1 cellular context compared by ENCODE assay signal in the genomic region with DNA sequence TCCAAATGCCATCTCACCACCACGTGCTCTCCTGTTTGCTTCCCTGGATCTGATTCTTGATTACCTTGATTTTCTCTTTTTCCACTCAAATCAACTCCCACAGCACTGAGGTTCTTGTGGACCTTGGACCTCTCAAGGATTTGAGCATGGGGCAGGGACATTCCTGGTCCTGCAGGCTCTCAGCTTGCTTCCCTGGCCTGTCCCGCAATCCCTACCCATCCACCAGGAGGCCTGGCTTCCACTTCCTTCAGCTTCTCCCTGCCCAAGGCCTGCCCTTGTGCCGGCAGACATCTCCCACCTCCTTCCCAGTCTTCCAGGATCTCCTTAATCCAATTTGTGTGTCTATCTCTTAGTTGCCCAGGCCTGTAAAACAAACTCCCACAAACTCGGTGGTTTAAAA.
TF ChIP-seq lines count a peak whose summit lies in the region.

No MANE protein-coding gene starts in this region.

TF ChIP-seq in HepG2, 621 proteins besides CTCF, POLR2A, EP300 and RAD21:
- TF ChIP-seq HNF4A (CRISPR knock-in tag; IDR thresholded peaks at IDR 0.05) (peak; percentile 37; the same call in 1 of the 2 replicates), STAG1 (CRISPR knock-in tag; IDR thresholded peaks at IDR 0.05) (peak; percentile 12; the same call in 1 of the 2 replicates), ZNF607 (CRISPR knock-in tag; IDR thresholded peaks at IDR 0.05; ENCODE audit: borderline replicate concordance) (no peak), ZNF549 (CRISPR knock-in tag; IDR thresholded peaks at IDR 0.05) (peak; percentile 66; the same call in 1 of the 2 replicates), ZFX (CRISPR knock-in tag; IDR thresholded peaks at IDR 0.05; ENCODE audit: low read depth) (peak; percentile 27; the same call in 1 of the 2 replicates), ZBTB33 (CRISPR knock-in tag; IDR thresholded peaks at IDR 0.05) (peak; percentile 51), ELF3 (CRISPR knock-in tag; IDR thresholded peaks at IDR 0.05) (0 out of 2 replicates have a peak, but pooled peaks have one; percentile 19)
- TF ChIP-seq, protein P1, sequence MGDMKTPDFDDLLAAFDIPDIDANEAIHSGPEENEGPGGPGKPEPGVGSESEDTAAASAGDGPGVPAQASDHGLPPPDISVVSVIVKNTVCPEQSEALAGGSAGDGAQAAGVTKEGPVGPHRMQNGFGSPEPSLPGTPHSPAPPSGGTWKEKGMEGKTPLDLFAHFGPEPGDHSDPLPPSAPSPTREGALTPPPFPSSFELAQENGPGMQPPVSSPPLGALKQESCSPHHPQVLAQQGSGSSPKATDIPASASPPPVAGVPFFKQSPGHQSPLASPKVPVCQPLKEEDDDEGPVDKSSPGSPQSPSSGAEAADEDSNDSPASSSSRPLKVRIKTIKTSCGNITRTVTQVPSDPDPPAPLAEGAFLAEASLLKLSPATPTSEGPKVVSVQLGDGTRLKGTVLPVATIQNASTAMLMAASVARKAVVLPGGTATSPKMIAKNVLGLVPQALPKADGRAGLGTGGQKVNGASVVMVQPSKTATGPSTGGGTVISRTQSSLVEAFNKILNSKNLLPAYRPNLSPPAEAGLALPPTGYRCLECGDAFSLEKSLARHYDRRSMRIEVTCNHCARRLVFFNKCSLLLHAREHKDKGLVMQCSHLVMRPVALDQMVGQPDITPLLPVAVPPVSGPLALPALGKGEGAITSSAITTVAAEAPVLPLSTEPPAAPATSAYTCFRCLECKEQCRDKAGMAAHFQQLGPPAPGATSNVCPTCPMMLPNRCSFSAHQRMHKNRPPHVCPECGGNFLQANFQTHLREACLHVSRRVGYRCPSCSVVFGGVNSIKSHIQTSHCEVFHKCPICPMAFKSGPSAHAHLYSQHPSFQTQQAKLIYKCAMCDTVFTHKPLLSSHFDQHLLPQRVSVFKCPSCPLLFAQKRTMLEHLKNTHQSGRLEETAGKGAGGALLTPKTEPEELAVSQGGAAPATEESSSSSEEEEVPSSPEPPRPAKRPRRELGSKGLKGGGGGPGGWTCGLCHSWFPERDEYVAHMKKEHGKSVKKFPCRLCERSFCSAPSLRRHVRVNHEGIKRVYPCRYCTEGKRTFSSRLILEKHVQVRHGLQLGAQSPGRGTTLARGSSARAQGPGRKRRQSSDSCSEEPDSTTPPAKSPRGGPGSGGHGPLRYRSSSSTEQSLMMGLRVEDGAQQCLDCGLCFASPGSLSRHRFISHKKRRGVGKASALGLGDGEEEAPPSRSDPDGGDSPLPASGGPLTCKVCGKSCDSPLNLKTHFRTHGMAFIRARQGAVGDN (CRISPR knock-in tag; IDR thresholded peaks at IDR 0.05): 0 out of 2 replicates have a peak, but pooled peaks have one; percentile 16
- TF ChIP-seq, protein P2, sequence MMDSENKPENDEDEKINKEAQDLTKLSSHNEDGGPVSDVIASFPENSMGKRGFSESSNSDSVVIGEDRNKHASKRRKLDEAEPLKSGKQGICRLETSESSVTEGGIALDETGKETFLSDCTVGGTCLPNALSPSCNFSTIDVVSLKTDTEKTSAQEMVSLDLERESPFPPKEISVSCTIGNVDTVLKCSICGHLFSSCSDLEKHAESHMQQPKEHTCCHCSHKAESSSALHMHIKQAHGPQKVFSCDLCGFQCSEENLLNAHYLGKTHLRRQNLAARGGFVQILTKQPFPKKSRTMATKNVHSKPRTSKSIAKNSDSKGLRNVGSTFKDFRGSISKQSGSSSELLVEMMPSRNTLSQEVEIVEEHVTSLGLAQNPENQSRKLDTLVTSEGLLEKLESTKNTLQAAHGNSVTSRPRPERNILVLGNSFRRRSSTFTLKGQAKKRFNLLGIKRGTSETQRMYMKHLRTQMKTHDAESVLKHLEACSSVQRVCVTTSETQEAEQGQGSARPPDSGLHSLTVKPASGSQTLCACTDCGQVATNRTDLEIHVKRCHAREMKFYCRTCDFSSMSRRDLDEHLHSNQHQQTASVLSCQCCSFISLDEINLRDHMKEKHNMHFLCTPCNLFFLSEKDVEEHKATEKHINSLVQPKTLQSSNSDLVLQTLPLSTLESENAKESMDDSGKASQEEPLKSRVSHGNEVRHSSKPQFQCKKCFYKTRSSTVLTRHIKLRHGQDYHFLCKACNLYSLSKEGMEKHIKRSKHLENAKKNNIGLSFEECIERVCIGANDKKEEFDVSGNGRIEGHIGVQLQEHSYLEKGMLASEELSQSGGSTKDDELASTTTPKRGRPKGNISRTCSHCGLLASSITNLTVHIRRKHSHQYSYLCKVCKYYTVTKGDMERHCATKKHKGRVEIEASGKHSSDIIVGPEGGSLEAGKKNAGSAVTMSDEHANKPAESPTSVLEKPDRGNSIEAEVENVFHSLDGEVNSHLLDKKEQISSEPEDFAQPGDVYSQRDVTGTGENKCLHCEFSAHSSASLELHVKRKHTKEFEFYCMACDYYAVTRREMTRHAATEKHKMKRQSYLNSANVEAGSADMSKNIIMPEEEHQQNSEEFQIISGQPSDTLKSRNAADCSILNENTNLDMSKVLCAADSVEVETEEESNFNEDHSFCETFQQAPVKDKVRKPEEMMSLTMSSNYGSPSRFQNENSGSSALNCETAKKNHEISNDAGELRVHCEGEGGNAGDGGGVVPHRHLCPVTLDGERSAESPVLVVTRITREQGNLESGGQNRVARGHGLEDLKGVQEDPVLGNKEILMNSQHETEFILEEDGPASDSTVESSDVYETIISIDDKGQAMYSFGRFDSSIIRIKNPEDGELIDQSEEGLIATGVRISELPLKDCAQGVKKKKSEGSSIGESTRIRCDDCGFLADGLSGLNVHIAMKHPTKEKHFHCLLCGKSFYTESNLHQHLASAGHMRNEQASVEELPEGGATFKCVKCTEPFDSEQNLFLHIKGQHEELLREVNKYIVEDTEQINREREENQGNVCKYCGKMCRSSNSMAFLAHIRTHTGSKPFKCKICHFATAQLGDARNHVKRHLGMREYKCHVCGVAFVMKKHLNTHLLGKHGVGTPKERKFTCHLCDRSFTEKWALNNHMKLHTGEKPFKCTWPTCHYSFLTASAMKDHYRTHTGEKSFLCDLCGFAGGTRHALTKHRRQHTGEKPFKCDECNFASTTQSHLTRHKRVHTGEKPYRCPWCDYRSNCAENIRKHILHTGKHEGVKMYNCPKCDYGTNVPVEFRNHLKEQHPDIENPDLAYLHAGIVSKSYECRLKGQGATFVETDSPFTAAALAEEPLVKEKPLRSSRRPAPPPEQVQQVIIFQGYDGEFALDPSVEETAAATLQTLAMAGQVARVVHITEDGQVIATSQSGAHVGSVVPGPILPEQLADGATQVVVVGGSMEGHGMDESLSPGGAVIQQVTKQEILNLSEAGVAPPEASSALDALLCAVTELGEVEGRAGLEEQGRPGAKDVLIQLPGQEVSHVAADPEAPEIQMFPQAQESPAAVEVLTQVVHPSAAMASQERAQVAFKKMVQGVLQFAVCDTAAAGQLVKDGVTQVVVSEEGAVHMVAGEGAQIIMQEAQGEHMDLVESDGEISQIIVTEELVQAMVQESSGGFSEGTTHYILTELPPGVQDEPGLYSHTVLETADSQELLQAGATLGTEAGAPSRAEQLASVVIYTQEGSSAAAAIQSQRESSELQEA (CRISPR knock-in tag; IDR thresholded peaks at IDR 0.05; ENCODE audit: not compliant biosample characterization): no peak
- TF ChIP-seq, protein P3, sequence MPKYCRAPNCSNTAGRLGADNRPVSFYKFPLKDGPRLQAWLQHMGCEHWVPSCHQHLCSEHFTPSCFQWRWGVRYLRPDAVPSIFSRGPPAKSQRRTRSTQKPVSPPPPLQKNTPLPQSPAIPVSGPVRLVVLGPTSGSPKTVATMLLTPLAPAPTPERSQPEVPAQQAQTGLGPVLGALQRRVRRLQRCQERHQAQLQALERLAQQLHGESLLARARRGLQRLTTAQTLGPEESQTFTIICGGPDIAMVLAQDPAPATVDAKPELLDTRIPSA (CRISPR knock-in tag; IDR thresholded peaks at IDR 0.05; ENCODE audit: borderline replicate concordance): no peak
TF ChIP-seq in HepG2: peak in this region for 7.
